Comparison of ENCODE assay signal across 10 cellular contexts in genomic region chr4:41359069-41359769, GRCh38.
DNase-seq lines count a peak whose midpoint lies in the region; ATAC-seq, FAIRE-seq and TF ChIP-seq lines count a peak whose summit lies in the region.
"Had no signal": no experiment of that assay in that cellular context is flagged by ENCODE, and none has a peak within 500 bp of the region (broad histone marks: within the 10 kb centered on the region; RNA-seq: fewer than 3 reads in every experiment).

No MANE protein-coding gene starts in this region.

- no peaks in the 10 kb centered on the region for H3K79me1 ChIP-seq in H1 (ENCODE audit: low read depth, low read length)

- H2BK20ac ChIP-seq in H1 (ENCODE audit: low read length): no peak overlapping the region

- H3K4me3 ChIP-seq in LNCaP clone FGC (ENCODE audit: low read depth, low read length) (peak overlapping the region; percentile 89), H1 (ENCODE audit: extremely low read depth in 1 of 4, insufficient read depth in 2 of 4, low read depth in 3 of 4, low read length in 4 of 4) (peak overlapping the region; percentile 60 to 75 (median 63); a peak in 5 of 8 replicates), prostate gland (no peak overlapping the region)

- peaks cover 3 to 6% of the 10 kb centered on the region in 2 experiments for H4K20me1 ChIP-seq in H1 (replicated peaks in 1 of 2; ENCODE audit: control insufficient read depth in 1 of 2, insufficient read depth in 2 of 2, low read length in 2 of 2)

- 0 out of 2 replicates have a peak overlapping the region, but pooled peaks have one; percentile 11 for H2BK12ac ChIP-seq in H1 (ENCODE audit: low read depth, low read length)

- POLR2A ChIA-PET in H1 (lab: Charles Lee; ENCODE audit: partially characterized antibody): interaction anchor here (0.7 to 1.1 kb wide), 6 partner anchors 19 to 148 kb away, joined by 3 to 6 read pairs (median 3); partner anchors contain the start of gene UCHL1

- no peak for DNase-seq in D721Med (ENCODE audit: insufficient read length, low spot score)
- DNase-seq in LNCaP clone FGC (ENCODE audit: low read depth): no peak
- DNase-seq in H1 (ENCODE audit: low read depth in 1 of 2, low spot score in 2 of 2): peak; percentile 36 to 72
- no peak for DNase-seq in prostate gland (ENCODE audit: low spot score)
- DNase-seq in activated naive CD4-positive, alpha-beta T cell (lab: John Stamatoyannopoulos, UW): no peak
- no peak for DNase-seq in effector memory CD8-positive, alpha-beta T cell
- DNase-seq: activated gamma-delta T cell treated with Interleukin-2 at 50 U/mL for 16 hours, naive B cell had no signal

- no peak overlapping the region for H2AFZ ChIP-seq in H1 (ENCODE audit: low read length)

- H3K18ac ChIP-seq in H1 (ENCODE audit: extremely low read depth, low read length): no peak overlapping the region; the same call in 1 of the 2 replicates

- TF ChIP-seq RAD21 in H1 (IDR thresholded peaks at IDR 0.05 in 1 of 2, conservative IDR thresholded peaks at IDR 0.05 in 1 of 2; ENCODE audit: low read depth in 2 of 2, low read length in 2 of 2): peak; percentile 67 to 80

- no peak overlapping the region for H2BK5ac ChIP-seq in H1 (ENCODE audit: low read depth, low read length)

- H3K27ac ChIP-seq in H1 (ENCODE audit: low read depth, low read length): no peak overlapping the region
- H3K27ac ChIP-seq in prostate gland: peak overlapping the region; percentile 82 to 84

- H3K23me2 ChIP-seq in H1 (ENCODE audit: low read depth, low read length): peaks cover 18% of the 10 kb centered on the region; the same call in 1 of the 2 replicates

- TF ChIP-seq EP300 in H1 (IDR thresholded peaks at IDR 0.05; ENCODE audit: borderline replicate concordance in 1 of 2, low read depth in 2 of 2, low read length in 2 of 2): no peak

- H3K14ac ChIP-seq in H1 (ENCODE audit: insufficient read length): no peak overlapping the region

- no peak overlapping the region for H2BK120ac ChIP-seq in H1 (replicated peaks; ENCODE audit: low read depth, low read length)

- H3K9ac ChIP-seq in H1 (replicated peaks in 1 of 4; ENCODE audit: extremely low read depth in 1 of 4, low read depth in 3 of 4, low read length in 3 of 4): no peak overlapping the region; a peak in 1 of 7 replicates

- peaks cover 25 to 44% of the 10 kb centered on the region in 2 donors for H3K27me3 Mint-ChIP-seq in effector memory CD8-positive, alpha-beta T cell

- H3K79me2 ChIP-seq in H1 (ENCODE audit: control insufficient read depth in 1 of 2, insufficient read depth in 2 of 2, low read length in 2 of 2): no peaks in the 10 kb centered on the region

- H3K4ac ChIP-seq in H1 (replicated peaks; ENCODE audit: insufficient read length, low read depth, low read length): no peak overlapping the region

- no peak overlapping the region for H4K5ac ChIP-seq in H1 (ENCODE audit: insufficient read length, low read depth, low read length)

- CTCF ChIA-PET in H1 (lab: Charles Lee; ENCODE audit: partially characterized antibody): interaction anchor here (0.5 to 3.0 kb wide), 31 partner anchors 8 to 843 kb away, joined by 3 to 28 read pairs (median 3); no protein-coding TSS in a partner anchor

- H3K9me3 Mint-ChIP-seq in effector memory CD8-positive, alpha-beta T cell: peaks cover 0 to 2% of the 10 kb centered on the region in 2 donors

- H3K9me3 ChIP-seq in H1 (ENCODE audit: insufficient read depth in 2 of 2, low read depth in 1 of 2, low read length in 1 of 2): no peaks in the 10 kb centered on the region
- H3K9me3 ChIP-seq in prostate gland: no peaks in the 10 kb centered on the region

- H3K23ac ChIP-seq in H1 (ENCODE audit: insufficient read length): no peak overlapping the region

- ATAC-seq in HG03460 (IDR thresholded peaks at IDR 0.05; ENCODE audit: unreplicated experiment) (no peak), HG02973 (IDR thresholded peaks at IDR 0.05; ENCODE audit: unreplicated experiment) (no peak)
- no peak for ATAC-seq in effector memory CD8-positive, alpha-beta T cell (replicated peaks)

- peaks cover 15 to 32% (median 22%) of the 10 kb centered on the region in 4 experiments for H3K4me1 ChIP-seq in H1 (replicated peaks in 1 of 4; ENCODE audit: control insufficient read depth in 3 of 4, insufficient read depth in 4 of 4, low read length in 3 of 4)
- H3K4me1 ChIP-seq in prostate gland (replicated peaks): peaks cover 4% of the 10 kb centered on the region

- H2BK15ac ChIP-seq in H1 (ENCODE audit: low read length): no peak overlapping the region

- intact Hi-C loops in prostate gland (cut with DNase I): no loop called here

- 21% methylated on average over 14 of the region's 14 CpGs; no CpG with 5 or more reads in 1 of the 2 experiments for WGBS in H1 (ENCODE audit: extremely low coverage in 1 of 2, insufficient coverage in 1 of 2, insufficient read length in 1 of 2, insufficient replicate concordance in 2 of 2, low coverage in 1 of 2, low lambda C conversion rate in 2 of 2, missing lambda C conversion rate in 1 of 2), 2 experiments
- 87% methylated on average over 14 of the region's 14 CpGs for WGBS in prostate gland

- no peak overlapping the region for H3K56ac ChIP-seq in H1 (replicated peaks; ENCODE audit: insufficient read length, low read depth, low read length)

- TF ChIP-seq CTCF in D721Med (IDR thresholded peaks at IDR 0.05; ENCODE audit: insufficient read depth, missing control alignments) (peak; percentile 6), LNCaP clone FGC (IDR thresholded peaks at IDR 0.05; ENCODE audit: control insufficient read depth, extremely low read depth, insufficient read depth) (no peak), H1 (IDR thresholded peaks at IDR 0.05; ENCODE audit: control extremely low read depth in 1 of 3, insufficient read depth in 1 of 3, low read depth in 1 of 3, low read length in 3 of 3) (peak; percentile 58 to 74 (median 70)), prostate gland (IDR thresholded peaks at IDR 0.05) (no peak)

- no peak for FAIRE-seq in D721Med (lab: Jason Lieb, UNC)
- peak; percentile 85 for FAIRE-seq in H1 (lab: Jason Lieb, UNC)

- no peak overlapping the region for H2AK5ac ChIP-seq in H1 (ENCODE audit: low read depth, low read length)

- no peaks in the 10 kb centered on the region; a peak in 1 of 8 replicates for H3K36me3 ChIP-seq in H1 (ENCODE audit: control insufficient read depth in 2 of 4, insufficient read depth in 4 of 4, low read length in 3 of 4)
- H3K36me3 ChIP-seq in prostate gland: no peaks in the 10 kb centered on the region

- H4K91ac ChIP-seq in H1 (replicated peaks; ENCODE audit: insufficient read length, low read length): no peak overlapping the region

- peaks cover 36 to 58% (median 53%) of the 10 kb centered on the region in 4 experiments for H3K27me3 ChIP-seq in H1 (replicated peaks in 1 of 4; ENCODE audit: control insufficient read depth in 3 of 4, extremely low read depth in 1 of 4, insufficient read depth in 3 of 4, low read length in 3 of 4)
- H3K27me3 ChIP-seq in prostate gland (replicated peaks; ENCODE audit: insufficient read depth): no peaks in the 10 kb centered on the region

- peak overlapping the region; percentile 95 to 99 for H3K4me2 ChIP-seq in H1 (ENCODE audit: insufficient read depth in 1 of 2, low read depth in 2 of 2, low read length in 2 of 2)

- TF ChIP-seq POLR2A in H1 (IDR thresholded peaks at IDR 0.05; ENCODE audit: control extremely low read depth in 1 of 2, low read depth in 2 of 2, low read length in 2 of 2) (no peak), prostate gland (IDR thresholded peaks at IDR 0.05) (no peak)

- no peak overlapping the region for H3K27ac Mint-ChIP-seq in effector memory CD8-positive, alpha-beta T cell
- H3K27ac Mint-ChIP-seq: naive B cell had no signal

- no peak overlapping the region for H3K4me3 Mint-ChIP-seq in effector memory CD8-positive, alpha-beta T cell

- no peak overlapping the region for H4K8ac ChIP-seq in H1 (ENCODE audit: extremely low read depth, insufficient read depth, low read length)

- no peaks in the 10 kb centered on the region for H3K36me3 Mint-ChIP-seq in effector memory CD8-positive, alpha-beta T cell (ENCODE audit: insufficient read depth)

- H3K4me1 Mint-ChIP-seq in effector memory CD8-positive, alpha-beta T cell (ENCODE audit: low read depth in 2 of 2): no peaks in the 10 kb centered on the region

TF ChIP-seq in H1, 55 proteins besides CTCF, POLR2A, EP300 and RAD21:
- TF ChIP-seq KDM4A (IDR thresholded peaks at IDR 0.05; ENCODE audit: low read depth, low read length, severe bottlenecking) (no peak), BACH1 (IDR thresholded peaks at IDR 0.05; ENCODE audit: low read length) (no peak), YY1 (IDR thresholded peaks at IDR 0.05; ENCODE audit: low read depth, low read length) (peak; percentile 69), E2F6 (IDR thresholded peaks at IDR 0.05) (peak; percentile 50; the same call in 1 of the 2 replicates), MAX (IDR thresholded peaks at IDR 0.05) (peak; percentile 50), SP4 (IDR thresholded peaks at IDR 0.05; ENCODE audit: low read length) (no peak), CREB1 (IDR thresholded peaks at IDR 0.05) (peak; percentile 32; the same call in 1 of the 2 replicates), SUZ12 (IDR thresholded peaks at IDR 0.05; ENCODE audit: low read length) (no peak)

Comparison
In these comparisons a context has a peak if more than half of its experiments do, and no peak if none do; other contexts are left out.
1. DNase-seq: peak in H1 (2 of 2); none in D721Med (single experiment), LNCaP clone FGC (single experiment), prostate gland (single experiment), activated naive CD4-positive, alpha-beta T cell (0 of 4) and effector memory CD8-positive, alpha-beta T cell (0 of 3).
2. CTCF ChIP-seq: peak in D721Med (single experiment) and H1 (3 of 3); none in LNCaP clone FGC (single experiment) and prostate gland (0 of 4).
3. H3K4me3 ChIP-seq: peak in LNCaP clone FGC (single experiment) and H1 (4 of 4); none in prostate gland (0 of 2).